14 cellular contexts compared by ENCODE assay signal in the genomic region with DNA sequence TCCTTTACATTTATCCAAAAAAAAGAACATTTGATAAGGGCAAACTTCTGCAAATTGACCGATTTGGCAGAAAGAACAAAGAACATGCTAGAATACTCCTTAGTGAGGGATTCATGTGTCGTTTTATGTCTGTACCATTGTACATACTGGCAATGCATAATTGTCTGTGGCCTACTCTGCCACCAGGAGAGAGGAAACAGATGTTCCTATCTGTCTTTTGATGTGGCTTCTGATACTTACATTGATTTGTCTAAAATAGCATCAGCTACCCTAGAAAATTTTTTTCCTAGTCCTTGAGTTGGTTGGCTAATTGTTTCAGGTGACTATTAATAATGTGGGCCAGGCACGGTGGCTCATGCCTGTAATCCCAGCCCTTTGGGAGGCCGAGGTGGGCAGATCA.
DNase-seq lines count a peak whose midpoint lies in the region; ATAC-seq and TF ChIP-seq lines count a peak whose summit lies in the region.
"Had no signal": no experiment of that assay in that cellular context is flagged by ENCODE, and none has a peak within 500 bp of the region (broad histone marks: within the 10 kb centered on the region; RNA-seq: fewer than 3 reads in every experiment).

No MANE protein-coding gene starts in this region.

- H3K9me3 Mint-ChIP-seq in naive B cell, result peaks cover 0 to 8% (median 2%) of the 10 kb centered on the region in 7 donors
- peaks cover 3% of the 10 kb centered on the region for H3K9me3 Mint-ChIP-seq in type B pancreatic cell
- no peaks in the 10 kb centered on the region for H3K9me3 Mint-ChIP-seq in endothelial cell (ENCODE audit: unreplicated experiment)
- H3K9me3 Mint-ChIP-seq: GM23338 had no signal

- peaks cover 58 to 86% (median 64%) of the 10 kb centered on the region in 3 donors for H3K4me1 Mint-ChIP-seq in naive B cell
- H3K4me1 Mint-ChIP-seq in type B pancreatic cell (ENCODE audit: unreplicated experiment), result peaks cover 16% of the 10 kb centered on the region
- peaks cover 2% of the 10 kb centered on the region for H3K4me1 Mint-ChIP-seq in endothelial cell (ENCODE audit: unreplicated experiment)

- H3K27me3 ChIP-seq in BLaER1 (no peaks in the 10 kb centered on the region), left lung (no peaks in the 10 kb centered on the region)
- H3K27me3 ChIP-seq: BE2C had no signal

- H3K4me3 ChIP-seq in BLaER1 (peak overlapping the region; percentile 66), left lung (no peak overlapping the region)
- no peak overlapping the region for H3K4me3 ChIP-seq in Jurkat, Clone E6-1 (ENCODE audit: low read length)
- H3K4me3 ChIP-seq: GM12878, GM23338 had no signal

- peak overlapping the region in 7 of 8 donors; percentile 38 to 85 (median 78) for H3K4me3 Mint-ChIP-seq in naive B cell
- H3K4me3 Mint-ChIP-seq in type B pancreatic cell, result no peak overlapping the region
- no peak overlapping the region for H3K4me3 Mint-ChIP-seq in endothelial cell (ENCODE audit: unreplicated experiment)
- H3K4me3 Mint-ChIP-seq: GM23338 had no signal

- ATAC-seq in naive B cell (ENCODE audit: low read depth in 2 of 2) (peak; percentile 36 to 37), left lung (no peak)
- ATAC-seq: GM12878 had no signal

- intact Hi-C loops in left lung (cut with DNase I), result no loop called here

- peaks cover 67% of the 10 kb centered on the region for H3K4me1 ChIP-seq in BLaER1
- no peaks in the 10 kb centered on the region for H3K4me1 ChIP-seq in left lung
- H3K4me1 ChIP-seq: BE2C had no signal

- TF ChIP-seq CTCF in type B pancreatic cell (conservative IDR thresholded peaks at IDR 0.05) (no peak), left lung (IDR thresholded peaks at IDR 0.05) (no peak), endothelial cell (IDR thresholded peaks at IDR 0.05; ENCODE audit: unreplicated experiment) (no peak)

- H3K36me3 ChIP-seq in BLaER1 (peaks cover 37% of the 10 kb centered on the region), left lung (no peaks in the 10 kb centered on the region)
- H3K36me3 ChIP-seq: BE2C had no signal

- H4K20me1 ChIP-seq in BLaER1, result no peaks in the 10 kb centered on the region; the same call in 1 of the 2 replicates

- H3K4me2 ChIP-seq in BLaER1, result peak overlapping the region; percentile 83
- H3K4me2 ChIP-seq: GM23338 had no signal

- H3K27me3 Mint-ChIP-seq in naive B cell (no peaks in the 10 kb centered on the region), type B pancreatic cell (peaks cover 18% of the 10 kb centered on the region), endothelial cell (ENCODE audit: unreplicated experiment) (peaks cover 3% of the 10 kb centered on the region)

- H3K27ac ChIP-seq in BLaER1, result peak overlapping the region; percentile 71
- no peak overlapping the region for H3K27ac ChIP-seq in left lung

- peak overlapping the region; percentile 27; the same call in 1 of the 2 replicates for H3K9ac ChIP-seq in BLaER1

- H3K9me3 ChIP-seq in BLaER1 (peaks cover 34% of the 10 kb centered on the region), left lung (no peaks in the 10 kb centered on the region)
- H3K9me3 ChIP-seq: BE2C had no signal

- peaks cover 15 to 21% of the 10 kb centered on the region in 2 donors for H3K36me3 Mint-ChIP-seq in naive B cell
- no peaks in the 10 kb centered on the region for H3K36me3 Mint-ChIP-seq in type B pancreatic cell
- no peaks in the 10 kb centered on the region for H3K36me3 Mint-ChIP-seq in endothelial cell (ENCODE audit: low read depth, unreplicated experiment)

- peak; percentile 83 for DNase-seq in Jurkat, Clone E6-1 (ENCODE audit: low read depth, low spot score)
- DNase-seq in SW480 (ENCODE audit: low spot score) (peak; percentile 89), naive B cell (peak; percentile 21), type B pancreatic cell (ENCODE audit: extremely low spot score, unreplicated experiment) (no peak), left lung (no peak), anterior cingulate cortex (lab: John Stamatoyannopoulos, UW) (no peak), endothelial cell (ENCODE audit: low spot score) (no peak)
- DNase-seq: ACHN, BE2C, DMS53, H7 had no signal

- H3K27ac Mint-ChIP-seq in naive B cell, result peak overlapping the region; percentile 71 to 95 (median 90)
- H3K27ac Mint-ChIP-seq in type B pancreatic cell, result no peak overlapping the region
- no peak overlapping the region for H3K27ac Mint-ChIP-seq in endothelial cell (ENCODE audit: unreplicated experiment)
- H3K27ac Mint-ChIP-seq: GM23338 had no signal

Comparison
In these comparisons a context has a peak if more than half of its experiments do, and no peak if none do; other contexts are left out.
1. DNase-seq: peak in Jurkat, Clone E6-1 (single experiment), SW480 (single experiment) and naive B cell (single experiment); none in type B pancreatic cell (single experiment), left lung (0 of 2), anterior cingulate cortex (0 of 58) and endothelial cell (single experiment).
2. H3K27ac Mint-ChIP-seq: peak in naive B cell (6 of 6); none in type B pancreatic cell (single experiment) and endothelial cell (single experiment).
3. H3K4me3 Mint-ChIP-seq: peak in naive B cell (7 of 8); none in type B pancreatic cell (single experiment) and endothelial cell (single experiment).